In genomic region chr11:15650105-15650938, GRCh38 we compare ENCODE assay signal across 8 cellular contexts.
DNase-seq lines count a peak whose midpoint lies in the region; ATAC-seq and TF ChIP-seq lines count a peak whose summit lies in the region.

No MANE protein-coding gene starts in this region.

- peak; percentile 98 for ATAC-seq in GM21529 (IDR thresholded peaks at IDR 0.05; ENCODE audit: unreplicated experiment)
- peak; percentile 91 for ATAC-seq in activated T-helper 17 cell treated with anti-CD3 and anti-CD28 coated beads, Interleukin-2, amount 50 U/mL, for 72 hours (replicated peaks)
- ATAC-seq in natural killer cell treated with Interleukin-12 subunit alpha and Interleukin-12 subunit beta and Interleukin-15 and Interleukin-18, amount 100 ng/mL, for 72 hours, result peak; percentile 89 to 90

- peak; percentile 97 for DNase-seq in DMS53 (lab: John Stamatoyannopoulos, UW)
- peak; percentile 75 for DNase-seq in HuH-7 (ENCODE audit: low spot score)
- DNase-seq in fibroblast of peridontal ligament (ENCODE audit: extremely low read depth), result peak; percentile 88
- DNase-seq in natural killer cell treated with Interleukin-12 subunit alpha and Interleukin-12 subunit beta and Interleukin-15 and Interleukin-18, amount 100 ng/mL, for 72 hours (ENCODE audit: low spot score), result peak; percentile 79
- peak; percentile 10 to 57 (median 40) for DNase-seq in stimulated activated naive CD4-positive, alpha-beta T cell (lab: John Stamatoyannopoulos, UW)

- peak overlapping the region; percentile 24 for H3K4me3 Mint-ChIP-seq in activated T-helper 17 cell treated with anti-CD3 and anti-CD28 coated beads, Interleukin-2, amount 50 U/mL, for 72 hours
- no peak overlapping the region for H3K4me3 Mint-ChIP-seq in natural killer cell treated with Interleukin-12 subunit alpha and Interleukin-12 subunit beta and Interleukin-15 and Interleukin-18, amount 100 ng/mL, for 72 hours

- H3K27me3 Mint-ChIP-seq in activated T-helper 17 cell treated with anti-CD3 and anti-CD28 coated beads, Interleukin-2, amount 50 U/mL, for 72 hours, result peaks cover 18% of the 10 kb centered on the region
- peaks cover 17 to 19% of the 10 kb centered on the region in 2 donors for H3K27me3 Mint-ChIP-seq in natural killer cell treated with Interleukin-12 subunit alpha and Interleukin-12 subunit beta and Interleukin-15 and Interleukin-18, amount 100 ng/mL, for 72 hours

- no peaks in the 10 kb centered on the region for H3K9me3 Mint-ChIP-seq in activated T-helper 17 cell treated with anti-CD3 and anti-CD28 coated beads, Interleukin-2, amount 50 U/mL, for 72 hours
- H3K9me3 Mint-ChIP-seq in natural killer cell treated with Interleukin-12 subunit alpha and Interleukin-12 subunit beta and Interleukin-15 and Interleukin-18, amount 100 ng/mL, for 72 hours, result no peaks in the 10 kb centered on the region

- H3K4me1 Mint-ChIP-seq in activated T-helper 17 cell treated with anti-CD3 and anti-CD28 coated beads, Interleukin-2, amount 50 U/mL, for 72 hours, result no peaks in the 10 kb centered on the region
- H3K4me1 Mint-ChIP-seq in natural killer cell treated with Interleukin-12 subunit alpha and Interleukin-12 subunit beta and Interleukin-15 and Interleukin-18, amount 100 ng/mL, for 72 hours (ENCODE audit: low read depth in 2 of 2), result peaks cover 0 to 7% of the 10 kb centered on the region in 2 donors

- no peaks in the 10 kb centered on the region for H3K36me3 Mint-ChIP-seq in activated T-helper 17 cell treated with anti-CD3 and anti-CD28 coated beads, Interleukin-2, amount 50 U/mL, for 72 hours (ENCODE audit: low read depth)
- H3K36me3 Mint-ChIP-seq in natural killer cell treated with Interleukin-12 subunit alpha and Interleukin-12 subunit beta and Interleukin-15 and Interleukin-18, amount 100 ng/mL, for 72 hours, result no peaks in the 10 kb centered on the region

- H3K27ac Mint-ChIP-seq in activated T-helper 17 cell treated with anti-CD3 and anti-CD28 coated beads, Interleukin-2, amount 50 U/mL, for 72 hours, result no peak overlapping the region
- H3K27ac Mint-ChIP-seq in natural killer cell treated with Interleukin-12 subunit alpha and Interleukin-12 subunit beta and Interleukin-15 and Interleukin-18, amount 100 ng/mL, for 72 hours, result no peak overlapping the region

TF ChIP-seq in PFSK-1, 5 proteins besides CTCF, POLR2A, EP300 and RAD21:
- TF ChIP-seq TAF1 (IDR thresholded peaks at IDR 0.05; ENCODE audit: borderline replicate concordance, insufficient read depth, low read length) (no peak), POLR2AphosphoS5 (IDR thresholded peaks at IDR 0.05; ENCODE audit: low read depth, low read length) (peak; percentile 73), SIN3A (IDR thresholded peaks at IDR 0.05; ENCODE audit: borderline replicate concordance, insufficient read depth, low read length) (0 out of 2 replicates have a peak, but pooled peaks have one; percentile 62), FOXP2 (optimal IDR thresholded peaks at IDR 0.05; ENCODE audit: borderline replicate concordance, extremely low read depth, extremely low read length, insufficient read depth) (peak; percentile 96), REST (IDR thresholded peaks at IDR 0.05; ENCODE audit: insufficient read depth in 1 of 2, low read depth in 2 of 2, low read length in 2 of 2) (peak in 1 of 2 experiments; percentile 6; a peak in 1 of 4 replicates)
TF ChIP-seq in PFSK-1: peak in this region for 4.

Comparison
In these comparisons a context has a peak if more than half of its experiments do, and no peak if none do; other contexts are left out.
1. Peak in every context shown above with its lines: DNase-seq and ATAC-seq.
2. DNase-seq: peak in every context shown above with its lines; median percentile 97 in DMS53; 88 in fibroblast of peridontal ligament; 79 in natural killer cell treated with Interleukin-12 subunit alpha and Interleukin-12 subunit beta and Interleukin-15 and Interleukin-18, amount 100 ng/mL, for 72 hours; 75 in HuH-7; 40 in stimulated activated naive CD4-positive, alpha-beta T cell.